10 cellular contexts compared by ENCODE assay signal in the genomic region with DNA sequence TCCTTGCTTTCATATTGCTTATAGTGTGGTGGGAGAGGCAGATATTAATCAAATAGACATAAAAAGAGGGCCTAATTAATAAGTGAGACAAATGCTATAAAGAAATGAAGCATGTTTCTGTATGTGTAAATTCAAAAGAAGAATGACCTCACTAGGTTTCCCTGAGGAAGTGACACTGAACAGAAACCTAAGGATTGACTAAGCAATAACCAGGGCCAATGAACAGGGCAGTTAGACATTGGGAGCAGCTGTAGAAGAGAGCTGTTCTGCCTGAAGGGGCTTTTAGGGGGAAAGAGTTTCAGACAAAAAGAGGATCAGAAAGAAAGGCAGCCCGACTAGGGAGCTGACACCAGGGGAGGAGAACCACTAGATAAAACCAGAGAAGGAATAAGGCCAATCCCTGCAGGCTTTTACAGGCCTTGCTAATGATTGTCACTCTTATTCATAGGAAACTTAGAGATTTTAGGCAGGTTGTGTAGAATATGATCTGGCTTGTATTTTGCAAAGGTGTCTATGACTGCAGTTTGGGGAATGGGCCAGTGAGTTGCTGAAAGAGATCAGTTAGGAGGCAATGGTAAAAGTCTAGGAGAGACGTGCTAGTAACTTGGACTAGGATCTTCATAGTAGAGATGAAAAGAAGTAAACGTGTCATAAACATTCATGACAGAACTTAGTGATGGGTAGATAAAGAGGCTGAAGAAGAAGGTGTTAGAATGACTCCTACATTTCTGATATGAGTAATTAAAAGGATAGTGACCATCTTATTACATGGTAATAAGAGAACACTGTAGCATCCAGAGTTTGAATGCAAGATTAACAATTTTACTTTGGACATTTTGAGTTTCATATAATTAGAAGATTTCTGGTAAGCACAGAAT. TPM values are rescaled to one million over a fixed set of nuclear protein-coding genes. Genes with fewer than 3 reads are reported as not detected.
DNase-seq lines count a peak whose midpoint lies in the region; ATAC-seq and TF ChIP-seq lines count a peak whose summit lies in the region.
"Had no signal": no experiment of that assay in that cellular context is flagged by ENCODE, and none has a peak within 500 bp of the region (broad histone marks: within the 10 kb centered on the region; RNA-seq: fewer than 3 reads in every experiment).

No MANE protein-coding gene starts in this region.

- H3K4me1 ChIP-seq in SJCRH30: no peaks in the 10 kb centered on the region
- no peaks in the 10 kb centered on the region for H3K4me1 ChIP-seq in mesendoderm (ENCODE audit: control insufficient read depth, low read depth, low read length)

- H2BK15ac ChIP-seq in mesendoderm (replicated peaks; ENCODE audit: low read depth): no peak overlapping the region

- H4K8ac ChIP-seq in mesendoderm (ENCODE audit: low read depth, low read length): no peak overlapping the region

- no peaks in the 10 kb centered on the region for H3K9me3 ChIP-seq in SJCRH30 (replicated peaks)

- no peak overlapping the region for H3K4ac ChIP-seq in mesendoderm (ENCODE audit: low read depth, low read length)

- no peaks in the 10 kb centered on the region for H3K79me1 ChIP-seq in mesendoderm (ENCODE audit: low read length)

- no peak overlapping the region for H3K18ac ChIP-seq in mesendoderm (ENCODE audit: low read length)

- H4K5ac ChIP-seq in mesendoderm (ENCODE audit: low read length): no peak overlapping the region

- H3K79me2 ChIP-seq in mesendoderm (ENCODE audit: control insufficient read depth, insufficient read depth, low read length): no peaks in the 10 kb centered on the region

- H3K9ac ChIP-seq in mesendoderm (ENCODE audit: low read length): no peak overlapping the region

- H3K36me3 ChIP-seq in SJCRH30: no peaks in the 10 kb centered on the region
- H3K36me3 ChIP-seq in mesendoderm (ENCODE audit: control insufficient read depth, insufficient read depth, low read length): no peaks in the 10 kb centered on the region

- no peak overlapping the region for H2AK5ac ChIP-seq in mesendoderm (ENCODE audit: low read length)

- H3K27ac ChIP-seq in SJCRH30 (no peak overlapping the region), mesendoderm (ENCODE audit: low read depth, low read length) (no peak overlapping the region)

- H3K4me3 ChIP-seq in fibroblast of mammary gland (ENCODE audit: control insufficient read depth, low read depth, low read length) (no peak overlapping the region), SJCRH30 (no peak overlapping the region), mesendoderm (ENCODE audit: low read length) (no peak overlapping the region)

- no peaks in the 10 kb centered on the region for H3K27me3 ChIP-seq in SJCRH30
- no peaks in the 10 kb centered on the region for H3K27me3 ChIP-seq in mesendoderm (ENCODE audit: insufficient read depth, low read length, poor library complexity)

- H3K56ac ChIP-seq in mesendoderm (ENCODE audit: low read length): no peak overlapping the region

- no peak overlapping the region for H2BK120ac ChIP-seq in mesendoderm (ENCODE audit: low read depth, low read length)

- WGBS in mesendoderm (ENCODE audit: extremely low coverage, insufficient coverage, low lambda C conversion rate): no CpG with 5 or more reads among the region's 3 CpGs

- DNase-seq in fibroblast of mammary gland (ENCODE audit: low read depth): peak; percentile 28
- no peak for DNase-seq in SJCRH30
- no peak for DNase-seq in AG08395 (ENCODE audit: low spot score)
- DNase-seq in NK-92 (lab: John Stamatoyannopoulos, UW; ENCODE audit: unreplicated experiment): no peak
- no peak for DNase-seq in mesendoderm
- DNase-seq: kidney glomerular epithelial cell, NCI-H1105 had no signal

- H3K4me2 ChIP-seq in mesendoderm (ENCODE audit: low read length): no peak overlapping the region

- H3K23ac ChIP-seq in mesendoderm (ENCODE audit: low read length): no peak overlapping the region

- no peak for TF ChIP-seq CTCF in fibroblast of mammary gland (conservative IDR thresholded peaks at IDR 0.05; ENCODE audit: control insufficient read depth, insufficient read depth, low read depth, low read length)

- ATAC-seq in GM18517 (IDR thresholded peaks at IDR 0.05; ENCODE audit: unreplicated experiment): peak; percentile 97
- ATAC-seq in GM21360 (IDR thresholded peaks at IDR 0.05; ENCODE audit: unreplicated experiment): peak; percentile 99
- peak; percentile 99 for ATAC-seq in HG03108 (IDR thresholded peaks at IDR 0.05; ENCODE audit: unreplicated experiment)

- H2BK5ac ChIP-seq in mesendoderm (ENCODE audit: low read length): no peak overlapping the region

RNA-seq across cellular contexts. Expression of a gene that starts 26.8 kb away (rescaled TPM):
- 55.4 and 69.1 TPM in 2 replicates for total RNA-seq in SJCRH30 (2014; rRNA removed; shearing (Covaris generic))
- polyA plus RNA-seq in mesendoderm (2013, experiment 1 of 2): 2.7 TPM
- 2.9 TPM for polyA plus RNA-seq in mesendoderm (2013, experiment 2 of 2)
